Comparison of ENCODE assay signal across 18 cellular contexts in genomic region chr14:56122306-56122705, GRCh38.
DNase-seq lines count a peak whose midpoint lies in the region; ATAC-seq and TF ChIP-seq lines count a peak whose summit lies in the region.
"Had no signal": no experiment of that assay in that cellular context is flagged by ENCODE, and none has a peak within 500 bp of the region (broad histone marks: within the 10 kb centered on the region; RNA-seq: fewer than 3 reads in every experiment).

No MANE protein-coding gene starts in this region.

- peaks cover 80% of the 10 kb centered on the region for H3K4me1 ChIP-seq in DND-41 (ENCODE audit: insufficient read depth, low read length)

- DNase-seq in AG20443 (ENCODE audit: low spot score) (peak; percentile 18), DND-41 (no peak), SK-N-MC (ENCODE audit: low read depth, low spot score) (no peak), fibroblast of gingiva (ENCODE audit: low read depth) (peak; percentile 55), NCI-H524 treated with DMSO at 0.1 percent for 48 hours (lab: John Stamatoyannopoulos, UW) (no peak), NCI-H446 (lab: John Stamatoyannopoulos, UW) (no peak)
- no peak for DNase-seq in activated CD8-positive, alpha-beta memory T cell treated with anti-CD3 and anti-CD28 coated beads, Interleukin-2, amount 50 U/mL, for 4 hours
- DNase-seq: CD4-positive, CD25-positive, alpha-beta regulatory T cell; COR-L47; DMS 273 treated with DMSO at 0.1 percent for 48 hours; NCI-H1105 treated with DMSO at 0.1 percent for 48 hours; NCI-H1694; NCI-H2081 treated with DMSO at 0.1 percent for 48 hours; NCI-H524; Peyer's patch had no signal

- H2AFZ ChIP-seq in DND-41 (ENCODE audit: low read depth, low read length): no peak overlapping the region

- ATAC-seq in DND-41 (ENCODE audit: insufficient read depth, low read depth): no peak
- no peak for ATAC-seq in HG02885 (IDR thresholded peaks at IDR 0.05; ENCODE audit: poor library complexity, unreplicated experiment)
- ATAC-seq: K562 had no signal

- peak overlapping the region; percentile 78 for H3K4me2 ChIP-seq in DND-41 (ENCODE audit: insufficient read depth, low read length)

- H3K36me3 ChIP-seq in DND-41 (ENCODE audit: insufficient read depth, low read length) (peaks cover 20% of the 10 kb centered on the region; the same call in 1 of the 2 replicates), SK-N-MC (ENCODE audit: insufficient read depth, low read length) (no peaks in the 10 kb centered on the region)
- H3K36me3 ChIP-seq: Peyer's patch had no signal

- H3K9me3 ChIP-seq in DND-41 (ENCODE audit: insufficient read depth, low read length, severe bottlenecking) (no peaks in the 10 kb centered on the region), SK-N-MC (ENCODE audit: low read depth, low read length) (no peaks in the 10 kb centered on the region)
- H3K9me3 ChIP-seq: Peyer's patch, SJSA1 had no signal

- no peaks in the 10 kb centered on the region for H3K27me3 ChIP-seq in DND-41 (ENCODE audit: insufficient read depth, low read length, poor library complexity)
- H3K27me3 ChIP-seq: Peyer's patch, SJSA1 had no signal

- H3K79me2 ChIP-seq in DND-41 (ENCODE audit: insufficient read depth, low read length): peaks cover 89% of the 10 kb centered on the region

- H3K27ac ChIP-seq in DND-41 (ENCODE audit: low read length) (peak overlapping the region; percentile 11; the same call in 1 of the 2 replicates), SK-N-MC (peak overlapping the region; percentile 32)
- H3K27ac ChIP-seq: Peyer's patch, SJSA1 had no signal

- H3K9ac ChIP-seq in DND-41 (ENCODE audit: low read depth, low read length): peak overlapping the region; percentile 91; the same call in 1 of the 2 replicates
- no peak overlapping the region for H3K9ac ChIP-seq in SK-N-MC (ENCODE audit: insufficient read length)

- H4K20me1 ChIP-seq in DND-41 (ENCODE audit: insufficient read depth, low read length): peaks cover 75% of the 10 kb centered on the region

- TF ChIP-seq CTCF in DND-41 (IDR thresholded peaks at IDR 0.05; ENCODE audit: borderline replicate concordance, extremely low read depth, low read length, poor library complexity, severe bottlenecking): no peak

- H3K4me3 ChIP-seq in DND-41 (ENCODE audit: low read depth in 1 of 2, low read length in 2 of 2) (peak overlapping the region in 1 of 2 experiments; percentile 63; a peak in 1 of 4 replicates), SK-N-MC (peak overlapping the region; percentile 94; the same call in 1 of the 2 replicates)
- H3K4me3 ChIP-seq: K562, Peyer's patch, SJSA1 had no signal

Comparison
In these comparisons a context has a peak if more than half of its experiments do, and no peak if none do; other contexts are left out.
1. DNase-seq: peak in AG20443 (single experiment) and fibroblast of gingiva (single experiment); none in DND-41 (single experiment), SK-N-MC (single experiment), NCI-H524 treated with DMSO at 0.1 percent for 48 hours (single experiment), activated CD8-positive, alpha-beta memory T cell treated with anti-CD3 and anti-CD28 coated beads, Interleukin-2, amount 50 U/mL, for 4 hours (single experiment) and NCI-H446 (0 of 2).